ENCODE assay signal across 8 cellular contexts in genomic region chr19:43596842-43597461, GRCh38. TPM values are rescaled to one million over a fixed set of nuclear protein-coding genes. Genes with fewer than 3 reads are reported as not detected.
DNase-seq lines count a peak whose midpoint lies in the region; ATAC-seq and TF ChIP-seq lines count a peak whose summit lies in the region.

No MANE protein-coding gene starts in this region.

- H3K4me3 Mint-ChIP-seq in naive thymus-derived CD8-positive, alpha-beta T cell = peak overlapping the region; percentile 94 to 99 (median 96)

- POLR2A ChIA-PET in naive thymus-derived CD8-positive, alpha-beta T cell (lab: Charles Lee) = interaction anchor here (0.6 to 5.4 kb wide), 14 partner anchors 9 to 158 kb away, joined by 3 to 55 read pairs (median 10); partner anchors contain the start of genes PINLYP, XRCC1, ZNF428 and ZNF575

- TF ChIP-seq POLR2A in NB4 (IDR thresholded peaks at IDR 0.05; ENCODE audit: extremely low read depth, insufficient read length) = no peak

- peaks cover 30 to 53% (median 47%) of the 10 kb centered on the region in 4 donors for H3K4me1 Mint-ChIP-seq in naive thymus-derived CD8-positive, alpha-beta T cell

- peak overlapping the region; percentile 96 to 100 (median 100) for H3K27ac Mint-ChIP-seq in naive thymus-derived CD8-positive, alpha-beta T cell

- peaks cover 0 to 2% (median 0%) of the 10 kb centered on the region in 5 donors for H3K27me3 Mint-ChIP-seq in naive thymus-derived CD8-positive, alpha-beta T cell

- peak overlapping the region; percentile 82 for H3K27ac ChIP-seq in C4-2B
- H3K27ac ChIP-seq in cingulate gyrus (ENCODE audit: low read depth, low read length) = peak overlapping the region; percentile 100

- H3K4me3 ChIP-seq in NB4 (ENCODE audit: low read depth, low read length) = peak overlapping the region; percentile 97

- DNase-seq in NB4 (ENCODE audit: low read depth) (peak; percentile 11), SIG-M5 treated with dmso at 0.1 percent for 504 hours (lab: John Stamatoyannopoulos, UW; ENCODE audit: unreplicated experiment) (no peak), islet precursor cell (no peak)
- DNase-seq in naive thymus-derived CD8-positive, alpha-beta T cell = peak in 1 of 10 donors; percentile 18
- DNase-seq in stimulated activated CD4-positive, alpha-beta T cell treated with anti-CD3 and anti-CD28 coated beads, Interleukin-4, amount 100 ng/mL, for 1 hour = no peak

- TF ChIP-seq CTCF in C4-2B (conservative IDR thresholded peaks at IDR 0.05) (no peak), NB4 (IDR thresholded peaks at IDR 0.05; ENCODE audit: low read depth, low read length) (no peak)

- H3K9me3 Mint-ChIP-seq in naive thymus-derived CD8-positive, alpha-beta T cell = no peaks in the 10 kb centered on the region

- H3K36me3 Mint-ChIP-seq in naive thymus-derived CD8-positive, alpha-beta T cell = peaks cover 0 to 42% (median 3%) of the 10 kb centered on the region in 3 donors

- no peak for ATAC-seq in naive thymus-derived CD8-positive, alpha-beta T cell
- no peak for ATAC-seq in GM18517 (IDR thresholded peaks at IDR 0.05; ENCODE audit: unreplicated experiment)

RNA-seq across cellular contexts. Expression of gene ZNF576, which starts 0.6 kb away (rescaled TPM):
- total RNA-seq in naive thymus-derived CD8-positive, alpha-beta T cell = 10 to 100 TPM; 17.1 to 17.8 TPM
- polyA plus RNA-seq in naive thymus-derived CD8-positive, alpha-beta T cell = 10 to 100 TPM in 1 of 3 donors, 1 to 10 TPM in 2; 6.2 to 10.4 (median 9.3) TPM

RNA-seq across cellular contexts. Expression of gene IRGQ, which starts 1.0 kb away (rescaled TPM):
- 10 to 100 TPM; 14.9 to 15.7 TPM for total RNA-seq in naive thymus-derived CD8-positive, alpha-beta T cell
- polyA plus RNA-seq in naive thymus-derived CD8-positive, alpha-beta T cell = 1 to 10 TPM in 1 of 3 donors, under 1 TPM in 2; 0.37 to 1.1 (median 0.82) TPM

RNA-seq across cellular contexts. Expression of gene SRRM5, which starts 14.9 kb away (rescaled TPM):
- total RNA-seq in naive thymus-derived CD8-positive, alpha-beta T cell = 1 to 10 TPM; 1.4 TPM
- under 1 TPM in 2 of 3 donors, not detected in 1; 0.08 to 0.94 TPM for polyA plus RNA-seq in naive thymus-derived CD8-positive, alpha-beta T cell

RNA-seq across cellular contexts. Expression of gene PINLYP, which starts 21.4 kb away (rescaled TPM):
- 1 to 10 TPM; 2.5 to 2.7 TPM for total RNA-seq in naive thymus-derived CD8-positive, alpha-beta T cell
- polyA plus RNA-seq in naive thymus-derived CD8-positive, alpha-beta T cell = 1 to 10 TPM in 2 of 3 donors, under 1 TPM in 1; 0.68 to 2.3 (median 1.7) TPM

RNA-seq across cellular contexts. Expression of gene XRCC1, which starts 21.6 kb away (rescaled TPM):
- 10 to 100 TPM; 38.2 to 39.0 TPM for total RNA-seq in naive thymus-derived CD8-positive, alpha-beta T cell
- 10 to 100 TPM; 16.8 to 34.6 (median 33.7) TPM for polyA plus RNA-seq in naive thymus-derived CD8-positive, alpha-beta T cell
